In genomic region chr14:37474191-37474590, GRCh38 we compare ENCODE assay signal across 7 cellular contexts.
"Had no signal": no experiment of that assay in that cellular context is flagged by ENCODE, and none has a peak within 500 bp of the region (broad histone marks: within the 10 kb centered on the region; RNA-seq: fewer than 3 reads in every experiment).

No MANE protein-coding gene starts in this region.

- H3K27ac ChIP-seq: HL-60, KMS-11 had no signal

- H3K4me3 ChIP-seq: K562 had no signal

- H3K4me2 ChIP-seq: KMS-11 had no signal

- DNase-seq: IMR-90, KBM-7, KG1 had no signal

- H3K9ac ChIP-seq: KMS-11 had no signal

- FAIRE-seq: HTR-8/SVneo, K562 had no signal

- ATAC-seq: K562 had no signal
